ENCODE assay signal across 25 cellular contexts in genomic region chr21:44701023-44701400, GRCh38. TPM values are rescaled to one million over a fixed set of nuclear protein-coding genes. Genes with fewer than 3 reads are reported as not detected.
DNase-seq lines count a peak whose midpoint lies in the region; ATAC-seq, FAIRE-seq and TF ChIP-seq lines count a peak whose summit lies in the region.
"Had no signal": no experiment of that assay in that cellular context is flagged by ENCODE, and none has a peak within 500 bp of the region (broad histone marks: within the 10 kb centered on the region; RNA-seq: fewer than 3 reads in every experiment).

No MANE protein-coding gene starts in this region.

- H3K79me2 ChIP-seq in astrocyte (ENCODE audit: insufficient read depth, low read length) (no peaks in the 10 kb centered on the region), GM23248 (ENCODE audit: insufficient read depth) (no peaks in the 10 kb centered on the region)

- no peaks in the 10 kb centered on the region for H3K9me3 Mint-ChIP-seq in activated naive CD4-positive, alpha-beta T cell treated with anti-CD3 and anti-CD28 coated beads, Interleukin-2, amount 50 U/mL, for 24 hours
- peaks cover 8% of the 10 kb centered on the region for H3K9me3 Mint-ChIP-seq in activated naive CD4-positive, alpha-beta T cell treated with anti-CD3 and anti-CD28 coated beads, Interleukin-2, amount 10 ng/mL, durations not matched to agents 7 days and 5 days
- H3K9me3 Mint-ChIP-seq in astrocyte (ENCODE audit: unreplicated experiment): peaks cover 11% of the 10 kb centered on the region
- H3K9me3 Mint-ChIP-seq in stimulated activated naive B cell treated with anti-CD40 and anti-IgM and Interleukin-4, amounts not matched to agents 10 μg/mL and 1 μg/mL and 100 μg/mL, for 72 hours: peaks cover 10 to 12% of the 10 kb centered on the region in 2 donors
- H3K9me3 Mint-ChIP-seq: CD4-positive, alpha-beta T cell had no signal

- no peak for FAIRE-seq in astrocyte (lab: Jason Lieb, UNC)
- FAIRE-seq: GM12891 had no signal

- 83% methylated on average over 14 of the region's 14 CpGs for WGBS in esophagus muscularis mucosa
- 57 to 58% methylated on average over 14 of the region's 14 CpGs for WGBS in GM23248 (ENCODE audit: low coverage in 1 of 2, low lambda C conversion rate in 2 of 2, missing lambda C conversion rate in 2 of 2), 2 experiments

- H3K4me2 ChIP-seq in astrocyte (ENCODE audit: low read length): no peak overlapping the region
- no peak overlapping the region for H3K4me2 ChIP-seq in GM23248 (ENCODE audit: unreplicated experiment)

- no peak overlapping the region for H2AFZ ChIP-seq in astrocyte (ENCODE audit: low read depth, low read length)
- H2AFZ ChIP-seq in GM23248: no peak overlapping the region

- no peak for TF ChIP-seq POLR2A in esophagus muscularis mucosa (IDR thresholded peaks at IDR 0.05; ENCODE audit: low read depth)

- in situ Hi-C loops in GM23248 (cut with MboI): no loop called here

- no peak for TF ChIP-seq EP300 in esophagus muscularis mucosa (IDR thresholded peaks at IDR 0.05)

- ATAC-seq in stimulated activated naive B cell treated with anti-CD40 and anti-IgM and Interleukin-4, amounts not matched to agents 10 μg/mL and 1 μg/mL and 100 μg/mL, for 72 hours (replicated peaks): no peak

- H3K27ac Mint-ChIP-seq in activated naive CD4-positive, alpha-beta T cell treated with anti-CD3 and anti-CD28 coated beads, Interleukin-2, amount 50 U/mL, for 24 hours: peak overlapping the region; percentile 35
- H3K27ac Mint-ChIP-seq in activated naive CD4-positive, alpha-beta T cell treated with anti-CD3 and anti-CD28 coated beads, Interleukin-2, amount 10 ng/mL, durations not matched to agents 7 days and 5 days: no peak overlapping the region
- H3K27ac Mint-ChIP-seq in astrocyte (ENCODE audit: unreplicated experiment): peak overlapping the region; percentile 41
- H3K27ac Mint-ChIP-seq in stimulated activated naive B cell treated with anti-CD40 and anti-IgM and Interleukin-4, amounts not matched to agents 10 μg/mL and 1 μg/mL and 100 μg/mL, for 72 hours: no peak overlapping the region
- H3K27ac Mint-ChIP-seq: CD4-positive, alpha-beta T cell had no signal

- H3K36me3 ChIP-seq in astrocyte (ENCODE audit: insufficient read depth, low read length) (no peaks in the 10 kb centered on the region), esophagus muscularis mucosa (no peaks in the 10 kb centered on the region), GM23248 (ENCODE audit: low read depth) (no peaks in the 10 kb centered on the region)
- H3K36me3 ChIP-seq: BE2C, HAP-1 had no signal

- no peaks in the 10 kb centered on the region for H3K9me2 ChIP-seq in GM23248 (ENCODE audit: insufficient read depth)

- no peak overlapping the region for H3K4me3 Mint-ChIP-seq in activated naive CD4-positive, alpha-beta T cell treated with anti-CD3 and anti-CD28 coated beads, Interleukin-2, amount 50 U/mL, for 24 hours
- no peak overlapping the region for H3K4me3 Mint-ChIP-seq in activated naive CD4-positive, alpha-beta T cell treated with anti-CD3 and anti-CD28 coated beads, Interleukin-2, amount 10 ng/mL, durations not matched to agents 7 days and 5 days
- no peak overlapping the region for H3K4me3 Mint-ChIP-seq in astrocyte (ENCODE audit: unreplicated experiment)
- H3K4me3 Mint-ChIP-seq in stimulated activated naive B cell treated with anti-CD40 and anti-IgM and Interleukin-4, amounts not matched to agents 10 μg/mL and 1 μg/mL and 100 μg/mL, for 72 hours: no peak overlapping the region
- H3K4me3 Mint-ChIP-seq: CD4-positive, alpha-beta T cell had no signal

- intact Hi-C loops in esophagus muscularis mucosa (cut with DNase I): no loop called here

- H3K27me3 ChIP-seq in astrocyte (ENCODE audit: insufficient read depth, low read length) (peaks cover 26% of the 10 kb centered on the region), esophagus muscularis mucosa (peaks cover 0 to 94% (median 13%) of the 10 kb centered on the region in 4 donors), GM23248 (replicated peaks; ENCODE audit: insufficient read depth) (peaks cover 69% of the 10 kb centered on the region)

- H3K4me1 ChIP-seq in astrocyte (ENCODE audit: insufficient read depth, low read length) (no peaks in the 10 kb centered on the region), esophagus muscularis mucosa (no peaks in the 10 kb centered on the region), GM23248 (ENCODE audit: insufficient read depth) (no peaks in the 10 kb centered on the region)
- H3K4me1 ChIP-seq: BE2C, HAP-1 had no signal

- H4K20me1 ChIP-seq in astrocyte (ENCODE audit: insufficient read depth, low read length) (no peaks in the 10 kb centered on the region), GM23248 (ENCODE audit: insufficient read depth) (no peaks in the 10 kb centered on the region)

- peaks cover 6% of the 10 kb centered on the region for H3K36me3 Mint-ChIP-seq in activated naive CD4-positive, alpha-beta T cell treated with anti-CD3 and anti-CD28 coated beads, Interleukin-2, amount 50 U/mL, for 24 hours
- H3K36me3 Mint-ChIP-seq in activated naive CD4-positive, alpha-beta T cell treated with anti-CD3 and anti-CD28 coated beads, Interleukin-2, amount 10 ng/mL, durations not matched to agents 7 days and 5 days: peaks cover 10% of the 10 kb centered on the region
- H3K36me3 Mint-ChIP-seq in astrocyte (ENCODE audit: low read depth, unreplicated experiment): no peaks in the 10 kb centered on the region
- peaks cover 8 to 9% of the 10 kb centered on the region in 2 donors for H3K36me3 Mint-ChIP-seq in stimulated activated naive B cell treated with anti-CD40 and anti-IgM and Interleukin-4, amounts not matched to agents 10 μg/mL and 1 μg/mL and 100 μg/mL, for 72 hours

- H3K9ac ChIP-seq in astrocyte (ENCODE audit: low read length) (no peak overlapping the region), GM23248 (no peak overlapping the region)

- H3K4me3 ChIP-seq in astrocyte (ENCODE audit: insufficient read depth, low read depth, low read length) (no peak overlapping the region), esophagus muscularis mucosa (no peak overlapping the region), GM23248 (no peak overlapping the region)
- H3K4me3 ChIP-seq: HAP-1, SK-N-MC had no signal

- H3F3A ChIP-seq in GM23248 (ENCODE audit: insufficient read depth): no peaks in the 10 kb centered on the region

- H3K9me3 ChIP-seq in astrocyte (ENCODE audit: insufficient read depth, low read depth, low read length): no peaks in the 10 kb centered on the region
- H3K9me3 ChIP-seq in esophagus muscularis mucosa: no peaks in the 10 kb centered on the region
- H3K9me3 ChIP-seq in GM23248 (ENCODE audit: low read depth): no peaks in the 10 kb centered on the region
- H3K9me3 ChIP-seq: BE2C, Caco-2, HAP-1 had no signal

- no peak for TF ChIP-seq CTCF in astrocyte (IDR thresholded peaks at IDR 0.05; ENCODE audit: insufficient read depth, low read depth, low read length)
- no peak for TF ChIP-seq CTCF in esophagus muscularis mucosa (IDR thresholded peaks at IDR 0.05)

- no peak for DNase-seq in activated naive CD4-positive, alpha-beta T cell treated with anti-CD3 and anti-CD28 coated beads, Interleukin-2, amount 10 ng/mL, durations not matched to agents 7 days and 5 days
- DNase-seq in astrocyte (ENCODE audit: low read depth): no peak
- peak; percentile 84 for DNase-seq in esophagus muscularis mucosa (ENCODE audit: extremely low spot score)
- peak; percentile 12 for DNase-seq in stimulated activated CD8-positive, alpha-beta memory T cell treated with anti-CD3 and anti-CD28 coated beads, Interleukin-4, amount 100 ng/mL, for 48 hours
- no peak for DNase-seq in GM23248
- DNase-seq in stimulated activated naive B cell treated with anti-CD40 and anti-IgM and Interleukin-4, amounts not matched to agents 10 μg/mL and 1 μg/mL and 100 μg/mL, for 72 hours: no peak
- DNase-seq: BE2C; CD4-positive, alpha-beta T cell; DMS 273 treated with DMSO at 0.1 percent for 48 hours; DMS79 treated with DMSO at 0.1 percent for 48 hours; KG1; NCI-H146; NCI-H2029; NCI-H774; NK-92 treated with Interleukin-12 subunit alpha and Interleukin-12 subunit beta, amount 100 ng/mL, for 24 hours; SHP77 treated with DMSO at 0.1 percent for 48 hours had no signal

- H3K27ac ChIP-seq in astrocyte (ENCODE audit: low read depth, low read length) (no peak overlapping the region), esophagus muscularis mucosa (replicated peaks in 1 of 4) (no peak overlapping the region), GM23248 (no peak overlapping the region)
- H3K27ac ChIP-seq: HL-60, RWPE1, SK-N-MC had no signal

- peaks cover 9% of the 10 kb centered on the region for H3K4me1 Mint-ChIP-seq in activated naive CD4-positive, alpha-beta T cell treated with anti-CD3 and anti-CD28 coated beads, Interleukin-2, amount 50 U/mL, for 24 hours
- no peaks in the 10 kb centered on the region for H3K4me1 Mint-ChIP-seq in activated naive CD4-positive, alpha-beta T cell treated with anti-CD3 and anti-CD28 coated beads, Interleukin-2, amount 10 ng/mL, durations not matched to agents 7 days and 5 days
- peaks cover 8% of the 10 kb centered on the region for H3K4me1 Mint-ChIP-seq in astrocyte (ENCODE audit: low read depth, unreplicated experiment)
- H3K4me1 Mint-ChIP-seq in stimulated activated naive B cell treated with anti-CD40 and anti-IgM and Interleukin-4, amounts not matched to agents 10 μg/mL and 1 μg/mL and 100 μg/mL, for 72 hours: no peaks in the 10 kb centered on the region

- peaks cover 45% of the 10 kb centered on the region for H3K27me3 Mint-ChIP-seq in activated naive CD4-positive, alpha-beta T cell treated with anti-CD3 and anti-CD28 coated beads, Interleukin-2, amount 50 U/mL, for 24 hours
- H3K27me3 Mint-ChIP-seq in activated naive CD4-positive, alpha-beta T cell treated with anti-CD3 and anti-CD28 coated beads, Interleukin-2, amount 10 ng/mL, durations not matched to agents 7 days and 5 days: peaks cover 99% of the 10 kb centered on the region
- peaks cover 71% of the 10 kb centered on the region for H3K27me3 Mint-ChIP-seq in astrocyte (ENCODE audit: low read depth, unreplicated experiment)
- peaks cover 87 to 94% of the 10 kb centered on the region in 2 donors for H3K27me3 Mint-ChIP-seq in stimulated activated naive B cell treated with anti-CD40 and anti-IgM and Interleukin-4, amounts not matched to agents 10 μg/mL and 1 μg/mL and 100 μg/mL, for 72 hours

- CTCF ChIA-PET in activated naive CD4-positive, alpha-beta T cell treated with anti-CD3 and anti-CD28 coated beads, Interleukin-2, amount 10 ng/mL, durations not matched to agents 7 days and 5 days (lab: Charles Lee): no interaction called here

RNA-seq across cellular contexts. Expression of gene KRTAP10-12, which starts 4.0 kb away (rescaled TPM):
- total RNA-seq in astrocyte (not detected in 2 replicates), esophagus muscularis mucosa (not detected)
- total RNA-seq in GM23248 (2014; rRNA removed; shearing (Covaris generic)): not detected in 2 replicates
- polyA plus RNA-seq in GM23248 (2016; fragmentation: Nextera tagmentation; extraction: Ambion mirVana): not detected in 2 replicates
- total RNA-seq: A673; Caco-2; CD4-positive, alpha-beta T cell; HT-29 had no signal

RNA-seq across cellular contexts. Expression of gene TSPEAR, which starts 10.4 kb away (rescaled TPM):
- total RNA-seq in astrocyte (not detected in 2 replicates), esophagus muscularis mucosa (under 1 TPM in 2 of 4 donors, not detected in 2; under 0.01 to 0.23 TPM)
- total RNA-seq in GM23248 (2014; rRNA removed; shearing (Covaris generic)): not detected in 2 replicates
- polyA plus RNA-seq in GM23248 (2016; fragmentation: Nextera tagmentation; extraction: Ambion mirVana): not detected in 2 replicates
- total RNA-seq: CD4-positive, alpha-beta T cell; HT-29 had no signal

RNA-seq across cellular contexts. Expression of gene KRTAP12-1, which starts 19.0 kb away (rescaled TPM):
- total RNA-seq in astrocyte (not detected in 2 replicates), esophagus muscularis mucosa (not detected)
- not detected in 2 replicates for total RNA-seq in GM23248 (2014; rRNA removed; shearing (Covaris generic))
- polyA plus RNA-seq in GM23248 (2016; fragmentation: Nextera tagmentation; extraction: Ambion mirVana): not detected in 2 replicates
- total RNA-seq: Caco-2; CD4-positive, alpha-beta T cell; HT-29 had no signal

RNA-seq across cellular contexts. Expression of gene KRTAP12-2, which starts 34.3 kb away (rescaled TPM):
- total RNA-seq in astrocyte (not detected in 2 replicates), esophagus muscularis mucosa (not detected)
- total RNA-seq in GM23248 (2014; rRNA removed; shearing (Covaris generic)): not detected in 2 replicates
- not detected in 2 replicates for polyA plus RNA-seq in GM23248 (2016; fragmentation: Nextera tagmentation; extraction: Ambion mirVana)
- total RNA-seq: Caco-2; CD4-positive, alpha-beta T cell; HT-29 had no signal

RNA-seq across cellular contexts. Expression of gene KRTAP12-3, which starts 43.3 kb away (rescaled TPM):
- total RNA-seq in astrocyte: not detected in 2 replicates
- total RNA-seq in esophagus muscularis mucosa: not detected
- total RNA-seq in GM23248 (2014; rRNA removed; shearing (Covaris generic)): not detected in 2 replicates
- polyA plus RNA-seq in GM23248 (2016; fragmentation: Nextera tagmentation; extraction: Ambion mirVana): not detected in 2 replicates
- total RNA-seq: A673; Caco-2; CD4-positive, alpha-beta T cell; HT-29 had no signal

Comparison
In these comparisons a context has a peak if more than half of its experiments do, and no peak if none do; other contexts are left out.
1. H3K27ac Mint-ChIP-seq: peak in activated naive CD4-positive, alpha-beta T cell treated with anti-CD3 and anti-CD28 coated beads, Interleukin-2, amount 50 U/mL, for 24 hours (single experiment) and astrocyte (single experiment); none in activated naive CD4-positive, alpha-beta T cell treated with anti-CD3 and anti-CD28 coated beads, Interleukin-2, amount 10 ng/mL, durations not matched to agents 7 days and 5 days (single experiment) and stimulated activated naive B cell treated with anti-CD40 and anti-IgM and Interleukin-4, amounts not matched to agents 10 μg/mL and 1 μg/mL and 100 μg/mL, for 72 hours (single experiment).
2. DNase-seq: peak in esophagus muscularis mucosa (single experiment) and stimulated activated CD8-positive, alpha-beta memory T cell treated with anti-CD3 and anti-CD28 coated beads, Interleukin-4, amount 100 ng/mL, for 48 hours (single experiment); none in activated naive CD4-positive, alpha-beta T cell treated with anti-CD3 and anti-CD28 coated beads, Interleukin-2, amount 10 ng/mL, durations not matched to agents 7 days and 5 days (single experiment), astrocyte (single experiment), GM23248 (single experiment) and stimulated activated naive B cell treated with anti-CD40 and anti-IgM and Interleukin-4, amounts not matched to agents 10 μg/mL and 1 μg/mL and 100 μg/mL, for 72 hours (single experiment).